In the genomic region with DNA sequence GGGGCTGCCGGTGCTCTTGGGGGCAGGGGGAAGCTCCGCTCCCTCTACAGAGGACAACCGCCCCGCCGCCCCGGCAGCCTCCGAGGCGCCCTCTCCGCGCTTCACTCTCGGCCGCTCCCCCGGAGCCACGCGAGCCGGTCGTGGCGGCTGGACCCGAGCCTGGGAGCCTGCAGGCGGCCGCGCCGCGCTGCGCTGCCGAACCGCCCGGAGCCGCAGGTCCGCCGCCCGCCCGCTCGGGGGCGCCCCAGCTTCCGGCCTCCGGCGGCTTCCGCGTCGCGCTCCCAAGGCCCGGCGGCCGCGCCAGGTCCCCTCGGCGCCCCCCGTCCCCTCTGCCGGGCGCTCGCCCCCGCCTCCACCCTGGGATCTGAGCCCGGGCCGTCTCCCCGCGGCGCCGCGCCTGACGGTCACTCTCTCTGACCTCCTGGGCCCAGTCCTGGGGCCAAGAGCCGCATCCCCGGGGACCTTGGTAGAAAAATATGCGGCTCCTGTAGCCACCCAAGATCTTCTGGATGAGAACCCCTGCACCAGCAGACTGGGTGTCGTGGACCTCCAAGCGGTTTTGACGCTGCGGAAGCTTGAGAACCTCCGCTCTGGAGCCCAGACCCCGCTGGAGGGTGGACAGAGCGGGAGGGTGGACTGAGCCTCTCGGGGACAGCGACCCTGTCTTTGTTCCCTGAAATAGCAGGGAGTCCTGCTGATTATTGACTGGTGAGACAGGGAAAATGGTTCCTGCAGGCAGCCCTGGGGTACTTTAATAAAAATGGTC, we compare ENCODE assay signal across 8 cellular contexts. TPM values are rescaled to one million over a fixed set of nuclear protein-coding genes. Genes with fewer than 3 reads are reported as not detected.
DNase-seq lines count a peak whose midpoint lies in the region; ATAC-seq and TF ChIP-seq lines count a peak whose summit lies in the region.

No MANE protein-coding gene starts in this region.

- CTCF ChIA-PET in SK-N-SH (lab: Yijun Ruan, JAX): interaction anchor here (0.9 to 3.7 kb wide), 5 partner anchors 9 to 37 kb away, joined by 3 to 20 read pairs (median 3); no protein-coding TSS in a partner anchor

- TF ChIP-seq CTCF in SK-N-SH (IDR thresholded peaks at IDR 0.05): no peak
- peak in 6 of 7 experiments; percentile 27 to 89 (median 55) for TF ChIP-seq CTCF in body of pancreas (IDR thresholded peaks at IDR 0.05)

- TF ChIP-seq RAD21 in SK-N-SH (IDR thresholded peaks at IDR 0.05; ENCODE audit: low read length): no peak

- H3K4me3 ChIP-seq in SK-N-SH (ENCODE audit: low read depth in 2 of 2, low read length in 1 of 2) (no peak overlapping the region), body of pancreas (peak overlapping the region; percentile 22 to 33)

- H3K9me2 ChIP-seq in SK-N-SH: no peaks in the 10 kb centered on the region

- no peaks in the 10 kb centered on the region for H4K20me1 ChIP-seq in SK-N-SH (ENCODE audit: insufficient read depth)

- H3K27me3 Mint-ChIP-seq in immature natural killer cell (ENCODE audit: low read depth in 3 of 3): peaks cover 0 to 11% (median 0%) of the 10 kb centered on the region in 3 donors

- ATAC-seq in SK-N-SH treated with all-trans-retinoic acid at 6 μM for 48 hours (no peak), HG03196 (IDR thresholded peaks at IDR 0.05; ENCODE audit: unreplicated experiment) (peak; percentile 44), body of pancreas (peak; percentile 84), GM18858 (IDR thresholded peaks at IDR 0.05; ENCODE audit: unreplicated experiment) (no peak)

- no peak overlapping the region for H3K27ac ChIP-seq in SK-N-SH (ENCODE audit: low read depth in 2 of 2, low read length in 1 of 2)
- peak overlapping the region in 3 of 4 donors; percentile 51 to 70 (median 69) for H3K27ac ChIP-seq in body of pancreas

- intact Hi-C loops in body of pancreas (cut with DNase I): no loop called here

- no peak overlapping the region for H3K9ac ChIP-seq in SK-N-SH

- H3K36me3 ChIP-seq in SK-N-SH (replicated peaks in 1 of 2; ENCODE audit: control insufficient read depth in 1 of 2, insufficient read depth in 2 of 2, low read length in 1 of 2) (no peaks in the 10 kb centered on the region), body of pancreas (replicated peaks in 1 of 2; ENCODE audit: insufficient read depth in 1 of 2, low read depth in 2 of 2) (no peaks in the 10 kb centered on the region)

- H3K4me3 Mint-ChIP-seq in immature natural killer cell: peak overlapping the region; percentile 73 to 83 (median 79)

- no peaks in the 10 kb centered on the region for H3K36me3 Mint-ChIP-seq in immature natural killer cell

- no peak overlapping the region for H2AFZ ChIP-seq in SK-N-SH (ENCODE audit: low read depth)

- POLR2A ChIA-PET in SK-N-SH (lab: Yijun Ruan, JAX): no interaction called here

- TF ChIP-seq EP300 in SK-N-SH (IDR thresholded peaks at IDR 0.05; ENCODE audit: borderline replicate concordance in 1 of 2, low read depth in 1 of 2, low read length in 1 of 2): no peak

- WGBS in SK-N-SH (ENCODE audit: low lambda C conversion rate): 81% methylated on average over 19 of the region's 73 CpGs
- 3 to 27% methylated on average over 9 to 68 of the region's 73 CpGs for WGBS in body of pancreas, 2 donors

- no peaks in the 10 kb centered on the region for H3K79me2 ChIP-seq in SK-N-SH (ENCODE audit: insufficient read depth)

- H3K27ac Mint-ChIP-seq in immature natural killer cell: peak overlapping the region in 5 of 6 donors; percentile 70 to 84 (median 80)

- DNase-seq in SK-N-SH (peak; percentile 63), T-helper 22 cell (ENCODE audit: low read depth) (peak; percentile 28), body of pancreas (peak; percentile 59 to 75 (median 70)), immature natural killer cell (peak; percentile 77 to 82 (median 78))
- DNase-seq in stimulated activated CD4-positive, alpha-beta T cell treated with anti-CD3 and anti-CD28 coated beads, Interleukin-15, amount 100 ng/mL, for 24 hours: peak; percentile 74

- H3K27me3 ChIP-seq in SK-N-SH (ENCODE audit: insufficient read depth) (no peaks in the 10 kb centered on the region; the same call in 1 of the 2 replicates), body of pancreas (no peaks in the 10 kb centered on the region)

- H3K4me2 ChIP-seq in SK-N-SH: no peak overlapping the region

- H3K4me1 Mint-ChIP-seq in immature natural killer cell: peaks cover 25 to 28% of the 10 kb centered on the region in 2 donors

- peak in 2 of 3 donors; percentile 39 to 45 for TF ChIP-seq POLR2A in body of pancreas (IDR thresholded peaks at IDR 0.05)

- H3K9me3 Mint-ChIP-seq in immature natural killer cell: no peaks in the 10 kb centered on the region

- H3F3A ChIP-seq in SK-N-SH (replicated peaks; ENCODE audit: insufficient read depth): no peaks in the 10 kb centered on the region

- H3K4me1 ChIP-seq in SK-N-SH (ENCODE audit: control insufficient read depth in 1 of 2, insufficient read depth in 2 of 2, low read depth in 1 of 2, low read length in 1 of 2) (no peaks in the 10 kb centered on the region; a peak in 1 of 4 replicates), body of pancreas (peaks cover 39% of the 10 kb centered on the region)

- H3K9me3 ChIP-seq in SK-N-SH (no peaks in the 10 kb centered on the region), body of pancreas (no peaks in the 10 kb centered on the region)

TF ChIP-seq in SK-N-SH, 30 proteins besides CTCF, POLR2A, EP300 and RAD21 (continues in another document):
- TF ChIP-seq POLR2AphosphoS5 (IDR thresholded peaks at IDR 0.05; ENCODE audit: low read depth, low read length) (no peak), TEAD4 (IDR thresholded peaks at IDR 0.05; ENCODE audit: borderline replicate concordance, insufficient read depth) (no peak), EZH2phosphoT487 (IDR thresholded peaks at IDR 0.05; ENCODE audit: borderline replicate concordance, low read depth) (no peak), GABPA (IDR thresholded peaks at IDR 0.05; ENCODE audit: low read depth) (no peak), GATA2 (CRISPR knock-in tag; IDR thresholded peaks at IDR 0.05) (no peak), NRF1 (IDR thresholded peaks at IDR 0.05; ENCODE audit: low read depth, low read length) (no peak), RFX5 (IDR thresholded peaks at IDR 0.05; ENCODE audit: low read length) (no peak)
- TF ChIP-seq, protein P1, sequence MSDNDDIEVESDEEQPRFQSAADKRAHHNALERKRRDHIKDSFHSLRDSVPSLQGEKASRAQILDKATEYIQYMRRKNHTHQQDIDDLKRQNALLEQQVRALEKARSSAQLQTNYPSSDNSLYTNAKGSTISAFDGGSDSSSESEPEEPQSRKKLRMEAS (IDR thresholded peaks at IDR 0.05; ENCODE audit: low read depth): no peak
- TF ChIP-seq, protein P2, sequence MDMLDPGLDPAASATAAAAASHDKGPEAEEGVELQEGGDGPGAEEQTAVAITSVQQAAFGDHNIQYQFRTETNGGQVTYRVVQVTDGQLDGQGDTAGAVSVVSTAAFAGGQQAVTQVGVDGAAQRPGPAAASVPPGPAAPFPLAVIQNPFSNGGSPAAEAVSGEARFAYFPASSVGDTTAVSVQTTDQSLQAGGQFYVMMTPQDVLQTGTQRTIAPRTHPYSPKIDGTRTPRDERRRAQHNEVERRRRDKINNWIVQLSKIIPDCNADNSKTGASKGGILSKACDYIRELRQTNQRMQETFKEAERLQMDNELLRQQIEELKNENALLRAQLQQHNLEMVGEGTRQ (IDR thresholded peaks at IDR 0.05; ENCODE audit: borderline replicate concordance, low read depth, low read length): no peak

TF ChIP-seq in SK-N-SH treated with all-trans-retinoic acid at 6 μM for 48 hours, 23 proteins besides CTCF, POLR2A, EP300 and RAD21:
- no peak for TF ChIP-seq TCF4 (CRISPR knock-in tag; IDR thresholded peaks at IDR 0.05; ENCODE audit: borderline replicate concordance)
- TF ChIP-seq TOX (CRISPR knock-in tag; IDR thresholded peaks at IDR 0.05; ENCODE audit: borderline replicate concordance): no peak
- no peak for TF ChIP-seq ZFP30 (CRISPR knock-in tag; IDR thresholded peaks at IDR 0.05)
- TF ChIP-seq, protein P3, sequence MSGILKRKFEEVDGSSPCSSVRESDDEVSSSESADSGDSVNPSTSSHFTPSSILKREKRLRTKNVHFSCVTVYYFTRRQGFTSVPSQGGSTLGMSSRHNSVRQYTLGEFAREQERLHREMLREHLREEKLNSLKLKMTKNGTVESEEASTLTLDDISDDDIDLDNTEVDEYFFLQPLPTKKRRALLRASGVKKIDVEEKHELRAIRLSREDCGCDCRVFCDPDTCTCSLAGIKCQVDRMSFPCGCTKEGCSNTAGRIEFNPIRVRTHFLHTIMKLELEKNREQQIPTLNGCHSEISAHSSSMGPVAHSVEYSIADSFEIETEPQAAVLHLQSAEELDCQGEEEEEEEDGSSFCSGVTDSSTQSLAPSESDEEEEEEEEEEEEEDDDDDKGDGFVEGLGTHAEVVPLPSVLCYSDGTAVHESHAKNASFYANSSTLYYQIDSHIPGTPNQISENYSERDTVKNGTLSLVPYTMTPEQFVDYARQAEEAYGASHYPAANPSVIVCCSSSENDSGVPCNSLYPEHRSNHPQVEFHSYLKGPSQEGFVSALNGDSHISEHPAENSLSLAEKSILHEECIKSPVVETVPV (CRISPR knock-in tag; IDR thresholded peaks at IDR 0.05): no peak
- no peak for TF ChIP-seq RARB (CRISPR knock-in tag; IDR thresholded peaks at IDR 0.05)
- no peak for TF ChIP-seq ESRRG (CRISPR knock-in tag; IDR thresholded peaks at IDR 0.05)
- TF ChIP-seq CSDC2 (CRISPR knock-in tag; IDR thresholded peaks at IDR 0.05): no peak
- TF ChIP-seq ZNF8 (CRISPR knock-in tag; IDR thresholded peaks at IDR 0.05): no peak
- TF ChIP-seq ZNF70 (CRISPR knock-in tag; IDR thresholded peaks at IDR 0.05): no peak

RNA-seq across cellular contexts. Expression of a gene that starts 44.3 kb away (rescaled TPM):
- 8.8 and 9.1 TPM in 2 replicates for polyA plus RNA-seq in SK-N-SH (2012; rRNA removed)
- polyA plus RNA-seq in SK-N-SH (2012; cell fraction: cytosol; rRNA removed): 11.3 and 12.6 TPM in 2 replicates
- 5.9 and 7.3 TPM in 2 replicates for polyA plus RNA-seq in SK-N-SH (2012; cell fraction: nucleus; rRNA removed)
- 1 to 10 TPM; 3.3 to 6.7 TPM for total RNA-seq in body of pancreas
- 1 to 10 TPM; 4.7 to 8.0 (median 6.1) TPM for polyA plus RNA-seq in immature natural killer cell

Comparison
In these comparisons a context has a peak if more than half of its experiments do, and no peak if none do; other contexts are left out.
1. DNase-seq: peak in every context shown above with its lines; median percentile 78 in immature natural killer cell; 74 in stimulated activated CD4-positive, alpha-beta T cell treated with anti-CD3 and anti-CD28 coated beads, Interleukin-15, amount 100 ng/mL, for 24 hours; 70 in body of pancreas; 63 in SK-N-SH; 28 in T-helper 22 cell.
2. H3K27ac ChIP-seq: peak in body of pancreas (3 of 4); none in SK-N-SH (0 of 2).
3. H3K4me3 ChIP-seq: peak in body of pancreas (2 of 2); none in SK-N-SH (0 of 2).
4. ATAC-seq: peak in HG03196 (single experiment) and body of pancreas (single experiment); none in SK-N-SH treated with all-trans-retinoic acid at 6 μM for 48 hours (single experiment) and GM18858 (single experiment).